ENCODE assay signal across 8 cellular contexts in the genomic region with DNA sequence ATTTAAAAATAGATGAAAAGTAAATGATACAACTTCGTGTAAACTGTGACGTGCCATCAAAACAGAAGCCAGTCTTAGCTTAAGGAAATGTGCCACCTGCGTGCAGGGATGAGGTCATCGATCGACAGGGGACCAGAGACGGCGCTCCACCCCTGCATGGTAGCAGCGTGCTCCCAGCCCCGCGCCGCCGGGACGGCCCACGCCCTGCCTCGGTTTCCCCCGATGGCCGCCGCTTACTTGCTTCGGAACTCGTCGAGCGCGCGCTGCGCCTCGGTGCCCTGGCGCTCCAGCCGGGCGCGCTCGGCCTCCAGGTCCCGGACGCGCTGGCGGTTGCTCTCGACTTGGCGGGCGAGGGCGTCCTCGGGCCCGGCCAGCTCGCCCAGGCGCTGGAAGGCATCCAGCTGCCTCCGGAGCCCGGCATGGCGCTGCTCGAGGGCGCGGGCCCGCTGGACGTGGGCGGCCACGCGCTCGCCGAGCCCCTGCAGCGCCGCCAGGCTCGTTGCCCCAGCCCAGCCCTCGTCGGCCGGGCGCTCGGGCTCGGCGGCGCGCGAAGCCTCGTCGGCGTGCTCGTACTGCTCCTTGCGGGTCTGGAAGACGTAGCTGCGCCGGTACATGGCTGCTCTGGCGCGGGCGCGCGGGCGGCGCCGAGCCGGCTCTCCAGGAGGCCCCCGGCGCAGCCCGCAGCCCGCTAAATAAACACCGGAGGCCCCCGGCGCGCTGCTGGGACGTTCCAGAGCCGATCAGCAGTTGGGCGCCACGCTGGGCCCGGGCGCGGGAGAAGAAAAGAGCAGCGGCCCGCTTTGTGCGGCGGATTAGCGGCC. TPM values are rescaled to one million over a fixed set of nuclear protein-coding genes. Genes with fewer than 3 reads are reported as not detected.
DNase-seq lines count a peak whose midpoint lies in the region; ATAC-seq and TF ChIP-seq lines count a peak whose summit lies in the region.

TSS of gene BFSP1 (minus strand) at position 664 of the 821 bp plus-strand sequence. CDS start at position 614, 50 bp downstream.

- H3K9me3 Mint-ChIP-seq in neural crest cell: no peaks in the 10 kb centered on the region

- H3K36me3 ChIP-seq in OCI-LY3 (replicated peaks; ENCODE audit: low read depth, low read length): no peaks in the 10 kb centered on the region
- H3K36me3 ChIP-seq in thoracic aorta: no peaks in the 10 kb centered on the region

- peak within 1 kb of the TSS; percentile 62 for H3K9ac ChIP-seq in OCI-LY3 (ENCODE audit: low read length)

- peak within 1 kb of the TSS; percentile 82 for H3K4me2 ChIP-seq in OCI-LY3 (ENCODE audit: low read length)

- H3K4me1 Mint-ChIP-seq in neural crest cell: peaks cover 28% of the 10 kb centered on the region

- H3K36me3 Mint-ChIP-seq in neural crest cell (ENCODE audit: low read depth): no peaks in the 10 kb centered on the region

- H3K4me3 Mint-ChIP-seq in neural crest cell: peak within 1 kb of the TSS; percentile 92

- DNase-seq in DMS 273 treated with DMSO at 0.1 percent for 48 hours (lab: John Stamatoyannopoulos, UW) (peak; percentile 25), HL-60 (ENCODE audit: low read depth in 1 of 2, low spot score in 1 of 2) (peak in 1 of 2 experiments; percentile 32), foreskin keratinocyte (peak in 1 of 2 donors; percentile 35), neural crest cell (ENCODE audit: low read depth, low spot score) (peak; percentile 69), thoracic aorta (ENCODE audit: low spot score) (no peak)
- DNase-seq in activated effector memory CD4-positive, alpha-beta T cell treated with anti-CD3 and anti-CD28 coated beads, Interleukin-2, amount 50 U/mL, for 16 hours: peak; percentile 80

- H3K27ac ChIP-seq in HL-60 (replicated peaks) (no peak within 1 kb of the TSS), OCI-LY3 (ENCODE audit: low read length) (no peak within 1 kb of the TSS), foreskin keratinocyte (peak within 1 kb of the TSS; percentile 45), thoracic aorta (peak within 1 kb of the TSS; percentile 60 to 66)

- H4K20me1 ChIP-seq in OCI-LY3 (ENCODE audit: insufficient read depth, low read length): no peaks in the 10 kb centered on the region

- peak within 1 kb of the TSS; percentile 75 for H2AFZ ChIP-seq in OCI-LY3 (ENCODE audit: low read depth, low read length)

- H3K27ac Mint-ChIP-seq in neural crest cell (ENCODE audit: unreplicated experiment): peak within 1 kb of the TSS; percentile 97

- H3K9me3 ChIP-seq in OCI-LY3 (ENCODE audit: insufficient read depth, low read length) (no peaks in the 10 kb centered on the region), thoracic aorta (no peaks in the 10 kb centered on the region)

- peak; percentile 81 for ATAC-seq in foreskin keratinocyte
- ATAC-seq in thoracic aorta (ENCODE audit: insufficient number of reproducible peaks, low FRiP score, low read depth): peak; percentile 59
- no peak for ATAC-seq in HG03159 (IDR thresholded peaks at IDR 0.05; ENCODE audit: unreplicated experiment)

- peaks cover 67% of the 10 kb centered on the region for H3K27me3 Mint-ChIP-seq in neural crest cell (ENCODE audit: low read depth)

- TF ChIP-seq CTCF in HL-60 (IDR thresholded peaks at IDR 0.05; ENCODE audit: insufficient read depth, low read length) (no peak), OCI-LY3 (IDR thresholded peaks at IDR 0.05; ENCODE audit: low read depth, low read length) (no peak), foreskin keratinocyte (conservative IDR thresholded peaks at IDR 0.05) (peak; percentile 18), neural crest cell (conservative IDR thresholded peaks at IDR 0.05) (no peak), thoracic aorta (IDR thresholded peaks at IDR 0.05) (no peak)

- no peaks in the 10 kb centered on the region for H3K79me2 ChIP-seq in OCI-LY3 (ENCODE audit: low read length)

- H3K27me3 ChIP-seq in HL-60 (ENCODE audit: insufficient read depth, poor library complexity, severe bottlenecking): no peaks in the 10 kb centered on the region
- 0 out of 2 replicates have a peak, but pooled peaks cover 10% of the 10 kb centered on the region for H3K27me3 ChIP-seq in OCI-LY3 (ENCODE audit: low read depth, low read length)
- H3K27me3 ChIP-seq in foreskin keratinocyte: no peaks in the 10 kb centered on the region
- no peaks in the 10 kb centered on the region for H3K27me3 ChIP-seq in thoracic aorta (replicated peaks; ENCODE audit: insufficient read depth)

- H3K4me1 ChIP-seq in OCI-LY3 (ENCODE audit: low read length): peaks cover 12% of the 10 kb centered on the region
- peaks cover 10% of the 10 kb centered on the region for H3K4me1 ChIP-seq in foreskin keratinocyte
- peaks cover 3 to 18% of the 10 kb centered on the region in 2 donors for H3K4me1 ChIP-seq in thoracic aorta (ENCODE audit: control insufficient read depth in 1 of 2, low read depth in 2 of 2)

- H3K4me3 ChIP-seq in HL-60 (replicated peaks; ENCODE audit: insufficient read depth, low read length) (peak within 1 kb of the TSS; percentile 22), OCI-LY3 (ENCODE audit: low read length) (peak within 1 kb of the TSS; percentile 79), thoracic aorta (peak within 1 kb of the TSS; percentile 89)

RNA-seq across cellular contexts. Expression of gene BFSP1, which starts in this region (rescaled TPM):
- total RNA-seq in foreskin keratinocyte (1.4 and 1.8 TPM in 2 replicates), neural crest cell (3.9 and 4.2 TPM in 2 replicates), thoracic aorta (1 to 10 TPM; 2.4 to 3.0 TPM)
- polyA plus RNA-seq in foreskin keratinocyte: 1.3 and 1.5 TPM in 2 replicates

Comparison
In these comparisons a context has a peak if more than half of its experiments do, and no peak if none do; other contexts are left out.
1. H3K27ac ChIP-seq: peak in foreskin keratinocyte (single experiment) and thoracic aorta (2 of 2); none in HL-60 (single experiment) and OCI-LY3 (single experiment).
2. H3K4me3 ChIP-seq: peak in every context shown above with its lines; median percentile 89 in thoracic aorta; 79 in OCI-LY3; 22 in HL-60.